In the genomic region with DNA sequence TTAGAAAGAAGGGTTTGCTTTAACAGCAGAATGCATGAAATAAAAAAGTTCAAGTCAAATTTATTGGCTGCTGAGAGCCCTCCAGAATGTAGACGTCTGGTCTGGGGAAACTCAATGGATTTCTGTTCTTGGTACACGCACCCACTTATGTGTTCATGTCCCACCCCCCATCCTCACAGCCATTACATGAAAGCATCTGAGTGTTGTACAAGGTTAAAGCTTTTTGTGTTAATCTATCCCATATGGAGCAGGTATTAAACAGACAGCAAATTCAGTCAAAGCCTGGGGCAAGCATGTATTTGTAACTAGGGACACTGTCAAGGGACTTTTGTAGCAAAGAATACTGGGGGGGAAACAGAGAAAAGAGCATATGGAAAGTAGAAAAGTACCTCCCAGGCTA, we compare ENCODE assay signal across 30 cellular contexts.
"Had no signal": no experiment of that assay in that cellular context is flagged by ENCODE, and none has a peak within 500 bp of the region (broad histone marks: within the 10 kb centered on the region; RNA-seq: fewer than 3 reads in every experiment).

No MANE protein-coding gene starts in this region.

- H3K9me3 ChIP-seq: left lung, lower lobe of right lung, pancreas, prostate gland, stomach, testis, thyroid gland, transverse colon, upper lobe of left lung, vagina had no signal

- H3K36me3 Mint-ChIP-seq: immature natural killer cell; naive thymus-derived CD8-positive, alpha-beta T cell; stimulated activated naive B cell treated with anti-CD40 and anti-IgM and Interleukin-4, amounts not matched to agents 10 μg/mL and 1 μg/mL and 100 μg/mL, for 72 hours had no signal

- H3K4me2 ChIP-seq: neural progenitor cell had no signal

- H3K9ac ChIP-seq: neural progenitor cell had no signal

- H3K4me1 Mint-ChIP-seq: immature natural killer cell; naive thymus-derived CD8-positive, alpha-beta T cell; stimulated activated naive B cell treated with anti-CD40 and anti-IgM and Interleukin-4, amounts not matched to agents 10 μg/mL and 1 μg/mL and 100 μg/mL, for 72 hours had no signal

- H3K4me1 ChIP-seq: left lung, pancreas, prostate gland, testis, thyroid gland, transverse colon, vagina had no signal

- H3K4me3 Mint-ChIP-seq: immature natural killer cell; naive thymus-derived CD8-positive, alpha-beta T cell; nephron progenitor cell; neural progenitor cell; stimulated activated naive B cell treated with anti-CD40 and anti-IgM and Interleukin-4, amounts not matched to agents 10 μg/mL and 1 μg/mL and 100 μg/mL, for 72 hours had no signal

- H2AFZ ChIP-seq: neural progenitor cell had no signal

- H3K27ac Mint-ChIP-seq: immature natural killer cell; naive thymus-derived CD8-positive, alpha-beta T cell; nephron progenitor cell; stimulated activated naive B cell treated with anti-CD40 and anti-IgM and Interleukin-4, amounts not matched to agents 10 μg/mL and 1 μg/mL and 100 μg/mL, for 72 hours had no signal

- ATAC-seq: left colon; left lung; lower lobe of right lung; naive thymus-derived CD8-positive, alpha-beta T cell; pancreas; right cardiac atrium; sciatic nerve; stimulated activated naive B cell treated with anti-CD40 and anti-IgM and Interleukin-4, amounts not matched to agents 10 μg/mL and 1 μg/mL and 100 μg/mL, for 72 hours; stimulated activated naive CD8-positive, alpha-beta T cell treated with anti-CD3 and anti-CD28 coated beads, Interleukin-15, Interleukin-2, amounts not matched to agents 100 U/mL and 50 U/mL, for 24 hours had no signal

- H3K27ac ChIP-seq: left lung, lower lobe of right lung, neural progenitor cell, pancreas, prostate gland, skin epidermis, stomach, testis, thyroid gland, transverse colon, upper lobe of left lung, vagina had no signal

- H3K36me3 ChIP-seq: left lung, lower lobe of right lung, neural progenitor cell, pancreas, prostate gland, stomach, thyroid gland, transverse colon, upper lobe of left lung, vagina had no signal

- H3K9me3 Mint-ChIP-seq: stimulated activated naive B cell treated with anti-CD40 and anti-IgM and Interleukin-4, amounts not matched to agents 10 μg/mL and 1 μg/mL and 100 μg/mL, for 72 hours had no signal

- H3K27me3 Mint-ChIP-seq: stimulated activated naive B cell treated with anti-CD40 and anti-IgM and Interleukin-4, amounts not matched to agents 10 μg/mL and 1 μg/mL and 100 μg/mL, for 72 hours had no signal

- H3K4me3 ChIP-seq: left lung, lower lobe of right lung, neural progenitor cell, pancreas, prostate gland, skin epidermis, stomach, testis, thyroid gland, transverse colon, upper lobe of left lung, vagina had no signal

- DNase-seq: hypothalamus; immature natural killer cell; kidney; left colon; left lung; lower lobe of right lung; mammary epithelial cell; mesenchymal stem cell; naive thymus-derived CD8-positive, alpha-beta T cell; nephron progenitor cell; pancreas; posterior cingulate gyrus; retina; right cardiac atrium; stimulated activated CD4-positive, alpha-beta T cell treated with anti-CD3 and anti-CD28 coated beads, Interleukin-12 subunit alpha, Interleukin-12 subunit beta, amount 100 ng/mL, for 4 hours; stimulated activated CD4-positive, alpha-beta T cell treated with anti-CD3 and anti-CD28 coated beads, Interleukin-15, amount 100 ng/mL, for 24 hours; stimulated activated CD4-positive, alpha-beta T cell treated with anti-CD3 and anti-CD28 coated beads, Interleukin-2, amount 100 ng/mL, for 24 hours; stimulated activated CD4-positive, alpha-beta T cell treated with anti-CD3 and anti-CD28 coated beads, Interleukin-4, amount 100 ng/mL, for 1 hour; stimulated activated naive B cell treated with anti-CD40 and anti-IgM and Interleukin-4, amounts not matched to agents 10 μg/mL and 1 μg/mL and 100 μg/mL, for 72 hours; stimulated activated naive CD8-positive, alpha-beta T cell treated with anti-CD3 and anti-CD28 coated beads, Interleukin-15, Interleukin-2, amounts not matched to agents 100 U/mL and 50 U/mL, for 24 hours; stomach; testis; thyroid gland; transverse colon; upper lobe of left lung had no signal

- H3K27me3 ChIP-seq: left lung, neural progenitor cell, pancreas, stomach, testis, thyroid gland, transverse colon, upper lobe of left lung, vagina had no signal
